9 cellular contexts compared by ENCODE assay signal in genomic region chr13:67867206-67867605, GRCh38.
"Had no signal": no experiment of that assay in that cellular context is flagged by ENCODE, and none has a peak within 500 bp of the region (broad histone marks: within the 10 kb centered on the region; RNA-seq: fewer than 3 reads in every experiment).

No MANE protein-coding gene starts in this region.

- H3K4me3 Mint-ChIP-seq: IgD-negative memory B cell had no signal

- ATAC-seq: HepG2, K562 had no signal

- H3K9ac ChIP-seq: KMS-11 had no signal

- H3K4me3 ChIP-seq: K562 had no signal

- H3K4me2 ChIP-seq: KMS-11 had no signal

- H3K27ac ChIP-seq: HL-60, KMS-11 had no signal

- H3K36me3 Mint-ChIP-seq: IgD-negative memory B cell had no signal

- H3K27me3 Mint-ChIP-seq: IgD-negative memory B cell had no signal

- H3K27ac Mint-ChIP-seq: IgD-negative memory B cell had no signal

- FAIRE-seq: HepG2, HTR-8/SVneo, K562 had no signal

- DNase-seq: IMR-90, KBM-7, KG1 had no signal

- H3K4me1 Mint-ChIP-seq: IgD-negative memory B cell had no signal
